Comparison of ENCODE assay signal across 15 cellular contexts in the genomic region with DNA sequence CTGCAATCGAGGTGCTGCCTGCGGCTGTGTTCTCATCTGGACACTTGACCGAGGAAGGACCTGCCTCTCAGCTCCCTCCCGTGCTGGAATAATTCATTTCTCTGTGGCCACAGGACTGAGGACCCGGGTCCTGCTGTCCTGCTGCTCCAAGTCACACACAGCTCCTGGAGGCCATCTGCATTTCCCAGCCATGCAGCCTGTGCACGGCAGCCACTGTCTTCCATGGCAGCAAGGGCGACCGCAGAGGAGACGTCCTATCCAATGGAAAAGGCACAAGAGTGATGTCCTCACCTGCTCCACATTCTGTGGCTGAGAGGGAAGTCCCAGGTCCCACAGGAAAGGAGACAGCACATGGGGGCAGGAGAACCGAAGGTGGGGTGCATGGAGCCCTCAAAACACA.
DNase-seq lines count a peak whose midpoint lies in the region; ATAC-seq and TF ChIP-seq lines count a peak whose summit lies in the region.
"Had no signal": no experiment of that assay in that cellular context is flagged by ENCODE, and none has a peak within 500 bp of the region (broad histone marks: within the 10 kb centered on the region; RNA-seq: fewer than 3 reads in every experiment).

No MANE protein-coding gene starts in this region.

- H3K4me3 Mint-ChIP-seq in progenitor cell of endocrine pancreas (ENCODE audit: low read depth) = no peak overlapping the region

- no peaks in the 10 kb centered on the region for H3K36me3 ChIP-seq in tibial nerve

- no peaks in the 10 kb centered on the region for H3K27me3 ChIP-seq in tibial nerve

- TF ChIP-seq CTCF in progenitor cell of endocrine pancreas (IDR thresholded peaks at IDR 0.05; ENCODE audit: unreplicated experiment) = no peak
- no peak for TF ChIP-seq CTCF in tibial nerve (IDR thresholded peaks at IDR 0.05)

- no peak for TF ChIP-seq POLR2A in tibial nerve (IDR thresholded peaks at IDR 0.05)

- H3K4me1 ChIP-seq in tibial nerve = no peaks in the 10 kb centered on the region

- TF ChIP-seq EP300 in tibial nerve (IDR thresholded peaks at IDR 0.05) = no peak

- no peaks in the 10 kb centered on the region for H3K4me1 Mint-ChIP-seq in progenitor cell of endocrine pancreas (ENCODE audit: low read depth)

- ATAC-seq in HG03565 (IDR thresholded peaks at IDR 0.05; ENCODE audit: unreplicated experiment) (no peak), HG03571 (IDR thresholded peaks at IDR 0.05; ENCODE audit: unreplicated experiment) (no peak)

- peaks cover 8% of the 10 kb centered on the region for H3K27me3 Mint-ChIP-seq in progenitor cell of endocrine pancreas

- H3K9me3 ChIP-seq in tibial nerve = peaks cover 0 to 25% (median 0%) of the 10 kb centered on the region in 4 donors

- WGBS in tibial nerve, 2 donors = 92 to 94% methylated on average over 9 to 10 of the region's 10 CpGs

- no peaks in the 10 kb centered on the region for H3K36me3 Mint-ChIP-seq in progenitor cell of endocrine pancreas (ENCODE audit: insufficient read depth)

- peaks cover 3% of the 10 kb centered on the region for H3K9me3 Mint-ChIP-seq in progenitor cell of endocrine pancreas (ENCODE audit: low read depth)

- DNase-seq in activated effector memory CD4-positive, alpha-beta T cell treated with anti-CD3 and anti-CD28 coated beads, Interleukin-2, amount 50 U/mL, for 16 hours = peak; percentile 27
- DNase-seq in activated effector memory CD4-positive, alpha-beta T cell treated with Interleukin-2 at 50 U/mL for 16 hours = no peak
- DNase-seq in islet precursor cell (peak; percentile 25), progenitor cell of endocrine pancreas (ENCODE audit: low spot score, unreplicated experiment) (peak; percentile 2), putamen (ENCODE audit: low spot score) (no peak), tibial nerve (ENCODE audit: low spot score in 2 of 2) (no peak)
- DNase-seq: NCI-H146, NCI-H2107, NCI-H345, NCI-H526 treated with DMSO at 0.1 percent for 48 hours, OCI-M1 had no signal

- no peak overlapping the region for H3K4me3 ChIP-seq in tibial nerve

- no peak overlapping the region for H3K27ac Mint-ChIP-seq in progenitor cell of endocrine pancreas

- no peak overlapping the region for H3K27ac ChIP-seq in tibial nerve
- H3K27ac ChIP-seq: C4-2B, RWPE1 had no signal

Comparison
In these comparisons a context has a peak if more than half of its experiments do, and no peak if none do; other contexts are left out.
1. DNase-seq: peak in activated effector memory CD4-positive, alpha-beta T cell treated with anti-CD3 and anti-CD28 coated beads, Interleukin-2, amount 50 U/mL, for 16 hours (single experiment), islet precursor cell (single experiment) and progenitor cell of endocrine pancreas (single experiment); none in activated effector memory CD4-positive, alpha-beta T cell treated with Interleukin-2 at 50 U/mL for 16 hours (single experiment), putamen (single experiment) and tibial nerve (0 of 2).